ENCODE assay signal across 21 cellular contexts in the genomic region with DNA sequence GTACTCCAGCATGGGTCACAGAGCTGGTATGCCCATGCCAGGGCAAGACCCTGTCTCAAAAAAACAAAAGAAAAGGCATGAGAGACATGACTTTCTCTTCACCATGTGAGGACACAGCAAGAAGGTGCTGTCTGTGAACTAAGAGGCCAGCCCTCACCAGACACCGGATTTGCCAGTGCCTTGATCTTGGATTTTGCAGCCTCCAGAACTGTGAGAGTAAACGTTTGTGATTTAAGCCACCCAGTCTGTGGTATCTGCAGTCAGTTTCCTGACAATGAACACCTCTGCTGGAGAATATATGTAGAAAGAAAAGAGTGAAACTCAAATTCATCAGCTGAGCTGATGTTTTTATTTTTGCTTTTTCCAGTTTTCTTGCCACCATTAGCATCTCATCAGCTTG.
"Had no signal": no experiment of that assay in that cellular context is flagged by ENCODE, and none has a peak within 500 bp of the region (broad histone marks: within the 10 kb centered on the region; RNA-seq: fewer than 3 reads in every experiment).

No MANE protein-coding gene starts in this region.

- H3K9me3 Mint-ChIP-seq: activated naive CD4-positive, alpha-beta T cell treated with anti-CD3 and anti-CD28 coated beads, Interleukin-2, amount 10 ng/mL, durations not matched to agents 7 days and 5 days; activated naive CD8-positive, alpha-beta T cell treated with anti-CD3 and anti-CD28 coated beads for 36 hours; activated T-cell treated with anti-CD3 and anti-CD28 coated beads, Interleukin-2, amount 50 U/mL, for 4 hours; WTC11 had no signal

- ATAC-seq: activated CD8-positive, alpha-beta T cell treated with anti-CD3 and anti-CD28 coated beads, Interleukin-2, amount 10 ng/mL, durations not matched to agents 7 days and 5 days; activated T-cell treated with anti-CD3 and anti-CD28 coated beads, Interleukin-2, amount 50 U/mL, for 4 hours; T-helper 17 cell; WTC11 had no signal

- H3K4me3 Mint-ChIP-seq: activated CD8-positive, alpha-beta T cell treated with anti-CD3 and anti-CD28 coated beads, Interleukin-2, amount 10 ng/mL, durations not matched to agents 7 days and 5 days; activated naive CD4-positive, alpha-beta T cell treated with anti-CD3 and anti-CD28 coated beads, Interleukin-2, amount 10 ng/mL, durations not matched to agents 7 days and 5 days; activated naive CD8-positive, alpha-beta T cell treated with anti-CD3 and anti-CD28 coated beads for 36 hours; activated T-cell treated with anti-CD3 and anti-CD28 coated beads, Interleukin-2, amount 50 U/mL, for 4 hours; T-helper 17 cell; WTC11 had no signal

- H3K27me3 Mint-ChIP-seq: activated naive CD8-positive, alpha-beta T cell treated with anti-CD3 and anti-CD28 coated beads for 36 hours had no signal

- DNase-seq: activated CD4-positive, alpha-beta T cell treated with anti-CD3 and anti-CD28 coated beads for 48 hours; activated CD4-positive, alpha-beta T cell treated with anti-CD3 and anti-CD28 coated beads, Interleukin-2, amount 50 U/mL, for 4 hours; activated CD4-positive, CD25-positive, alpha-beta regulatory T cell treated with anti-CD3 and anti-CD28 coated beads, Interleukin-2, amount 50 U/mL, for 72 hours; activated CD8-positive, alpha-beta T cell treated with anti-CD3 and anti-CD28 coated beads, Interleukin-2, amount 10 ng/mL, durations not matched to agents 7 days and 5 days; activated gamma-delta T cell; activated naive CD4-positive, alpha-beta T cell treated with anti-CD3 and anti-CD28 coated beads, Interleukin-2, amount 10 ng/mL, durations not matched to agents 7 days and 5 days; activated naive CD8-positive, alpha-beta T cell treated with anti-CD3 and anti-CD28 coated beads for 36 hours; activated T-cell treated with anti-CD3 and anti-CD28 coated beads, Interleukin-2, amount 50 U/mL, for 4 hours; cerebellar nuclear complex; Kasumi-1; NCI-H146; NCI-H187 treated with DMSO at 0.1 percent for 48 hours; NCI-H2171; NCI-H2227 treated with DMSO at 0.1 percent for 48 hours; NCI-H446 treated with DMSO at 0.1 percent for 48 hours; NCI-H526 treated with DMSO at 0.1 percent for 48 hours; NCI-H82; SIG-M5; T-helper 17 cell; T-helper 9 cell had no signal

- H3K27ac Mint-ChIP-seq: activated CD8-positive, alpha-beta T cell treated with anti-CD3 and anti-CD28 coated beads, Interleukin-2, amount 10 ng/mL, durations not matched to agents 7 days and 5 days; activated naive CD4-positive, alpha-beta T cell treated with anti-CD3 and anti-CD28 coated beads, Interleukin-2, amount 10 ng/mL, durations not matched to agents 7 days and 5 days; activated naive CD8-positive, alpha-beta T cell treated with anti-CD3 and anti-CD28 coated beads for 36 hours; T-helper 17 cell; WTC11 had no signal

- H3K36me3 Mint-ChIP-seq: activated naive CD4-positive, alpha-beta T cell treated with anti-CD3 and anti-CD28 coated beads, Interleukin-2, amount 10 ng/mL, durations not matched to agents 7 days and 5 days; activated naive CD8-positive, alpha-beta T cell treated with anti-CD3 and anti-CD28 coated beads for 36 hours; WTC11 had no signal

- H3K4me1 Mint-ChIP-seq: activated naive CD8-positive, alpha-beta T cell treated with anti-CD3 and anti-CD28 coated beads for 36 hours had no signal
